22 cellular contexts compared by ENCODE assay signal in genomic region chr6:22653980-22654610, GRCh38.
DNase-seq lines count a peak whose midpoint lies in the region; TF ChIP-seq lines count a peak whose summit lies in the region.
"Had no signal": no experiment of that assay in that cellular context is flagged by ENCODE, and none has a peak within 500 bp of the region (broad histone marks: within the 10 kb centered on the region; RNA-seq: fewer than 3 reads in every experiment).

No MANE protein-coding gene starts in this region.

- H3K27ac ChIP-seq in testis = peak overlapping the region; percentile 16 to 48

- H3K27ac Mint-ChIP-seq in nephron = peak overlapping the region in 2 of 3 experiments; percentile 13 to 73
- H3K27ac Mint-ChIP-seq: activated CD4-positive, alpha-beta T cell treated with anti-CD3 and anti-CD28 coated beads for 36 hours; activated naive CD8-positive, alpha-beta T cell treated with anti-CD3 and anti-CD28 coated beads, Interleukin-2, amount 50 U/mL, for 24 hours; CD14-positive monocyte; memory B cell had no signal

- no peaks in the 10 kb centered on the region for H3K36me3 Mint-ChIP-seq in nephron (ENCODE audit: low read depth)
- H3K36me3 Mint-ChIP-seq: CD14-positive monocyte, memory B cell had no signal

- WGBS in testis, 2 donors = 42 to 51% methylated on average over 7 of the region's 7 CpGs

- peaks cover 44% of the 10 kb centered on the region for H3K4me1 ChIP-seq in testis

- no peaks in the 10 kb centered on the region for H3K9me3 ChIP-seq in testis

- no peaks in the 10 kb centered on the region for H3K27me3 ChIP-seq in testis

- in situ Hi-C loops in SK-MEL-5 (cut with HindIII; ENCODE audit: low pct_unique_long_range_greater_than_20kb, low sequenced_read_pairs) = no loop called here

- DNase-seq in SK-MEL-5 (ENCODE audit: low read depth, low spot score) (peak; percentile 92), epithelial cell of esophagus (ENCODE audit: low read depth) (peak; percentile 45), testis (no peak), cerebellum (ENCODE audit: low spot score) (no peak), NCI-H2196 (lab: John Stamatoyannopoulos, UW; ENCODE audit: unreplicated experiment) (no peak), NCI-H526 treated with DMSO at 0.1 percent for 48 hours (lab: John Stamatoyannopoulos, UW) (no peak)
- DNase-seq: activated CD4-positive, alpha-beta T cell treated with anti-CD3 and anti-CD28 coated beads for 36 hours; activated naive CD8-positive, alpha-beta T cell treated with anti-CD3 and anti-CD28 coated beads, Interleukin-2, amount 50 U/mL, for 24 hours; activated T-cell treated with anti-CD3 and anti-CD28 coated beads, Interleukin-2, amount 50 U/mL, for 1 hour; cerebellar nuclear complex; effector CD4-positive, alpha-beta T cell; erythroblast; left colon; NCI-H1436; NCI-H2081 treated with DMSO at 0.1 percent for 48 hours; NCI-H446 treated with DMSO at 0.1 percent for 48 hours; Right ventricle myocardium superior; stimulated activated CD4-positive, alpha-beta T cell treated with anti-CD3 and anti-CD28 coated beads, Interleukin-2, amount 100 ng/mL, for 24 hours had no signal

- no peak for TF ChIP-seq CTCF in epithelial cell of esophagus (IDR thresholded peaks at IDR 0.05; ENCODE audit: insufficient read depth, low read depth, low read length, missing control alignments)
- TF ChIP-seq CTCF in nephron (IDR thresholded peaks at IDR 0.05; ENCODE audit: unreplicated experiment in 3 of 3) = no peak
- no peak for TF ChIP-seq CTCF in testis (IDR thresholded peaks at IDR 0.05)

- no peak for TF ChIP-seq POLR2A in testis (IDR thresholded peaks at IDR 0.05)

- H3K4me3 ChIP-seq in epithelial cell of esophagus (ENCODE audit: low read length) (no peak overlapping the region), testis (no peak overlapping the region)
- H3K4me3 ChIP-seq: smooth muscle cell had no signal

- no peaks in the 10 kb centered on the region for H3K27me3 Mint-ChIP-seq in nephron (ENCODE audit: low read depth)
- H3K27me3 Mint-ChIP-seq: activated CD4-positive, alpha-beta T cell treated with anti-CD3 and anti-CD28 coated beads for 36 hours; activated naive CD8-positive, alpha-beta T cell treated with anti-CD3 and anti-CD28 coated beads, Interleukin-2, amount 50 U/mL, for 24 hours; memory B cell had no signal

- intact Hi-C loops in testis (cut with DNase I; ENCODE audit: low total_unique reads) = no loop called here

- no peak overlapping the region for H3K4me3 Mint-ChIP-seq in nephron
- H3K4me3 Mint-ChIP-seq: activated CD4-positive, alpha-beta T cell treated with anti-CD3 and anti-CD28 coated beads for 36 hours; activated naive CD8-positive, alpha-beta T cell treated with anti-CD3 and anti-CD28 coated beads, Interleukin-2, amount 50 U/mL, for 24 hours; CD14-positive monocyte; memory B cell had no signal

- H3K9me3 Mint-ChIP-seq in nephron = no peaks in the 10 kb centered on the region
- H3K9me3 Mint-ChIP-seq: activated naive CD8-positive, alpha-beta T cell treated with anti-CD3 and anti-CD28 coated beads, Interleukin-2, amount 50 U/mL, for 24 hours; memory B cell had no signal

- H3K4me1 Mint-ChIP-seq in nephron = peaks cover 44% of the 10 kb centered on the region
- H3K4me1 Mint-ChIP-seq: activated CD4-positive, alpha-beta T cell treated with anti-CD3 and anti-CD28 coated beads for 36 hours; activated naive CD8-positive, alpha-beta T cell treated with anti-CD3 and anti-CD28 coated beads, Interleukin-2, amount 50 U/mL, for 24 hours; CD14-positive monocyte; memory B cell had no signal

- no peaks in the 10 kb centered on the region for H3K36me3 ChIP-seq in testis (ENCODE audit: low read depth, missing control alignments)

Comparison
In these comparisons a context has a peak if more than half of its experiments do, and no peak if none do; other contexts are left out.
1. DNase-seq: peak in SK-MEL-5 (single experiment) and epithelial cell of esophagus (single experiment); none in testis (single experiment), cerebellum (single experiment), NCI-H2196 (single experiment) and NCI-H526 treated with DMSO at 0.1 percent for 48 hours (single experiment).